ENCODE assay signal across 25 cellular contexts in the genomic region with DNA sequence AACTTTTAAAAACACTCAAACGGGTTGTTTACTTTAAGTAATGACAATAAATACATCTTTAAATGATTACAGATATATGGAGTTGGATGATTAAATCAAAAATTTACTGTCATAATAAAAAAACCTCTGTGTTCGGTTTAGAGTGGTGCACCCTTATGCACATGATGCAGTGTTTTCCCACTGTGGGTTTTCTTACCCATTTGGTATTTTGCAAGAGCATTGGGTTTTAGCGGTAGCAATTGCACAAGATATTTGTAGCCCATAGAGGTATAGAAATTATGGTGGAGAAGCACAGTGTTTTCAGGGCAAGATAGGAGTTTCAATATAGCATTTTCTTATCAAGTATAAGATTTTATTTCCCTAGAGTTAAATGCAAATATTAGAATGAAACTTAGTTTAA.
"Had no signal": no experiment of that assay in that cellular context is flagged by ENCODE, and none has a peak within 500 bp of the region (broad histone marks: within the 10 kb centered on the region; RNA-seq: fewer than 3 reads in every experiment).

No MANE protein-coding gene starts in this region.

- ATAC-seq: foreskin keratinocyte; gastroesophageal sphincter; heart left ventricle; left lung; naive thymus-derived CD8-positive, alpha-beta T cell; psoas muscle; right cardiac atrium; stimulated activated memory B cell treated with anti-CD40 and anti-IgM and Interleukin-4, amounts not matched to agents 10 μg/mL and 1 μg/mL and 100 μg/mL, for 72 hours; stimulated activated naive CD8-positive, alpha-beta T cell treated with anti-CD3 and anti-CD28 coated beads, Interleukin-15, Interleukin-2, amounts not matched to agents 100 U/mL and 50 U/mL, for 24 hours had no signal

- H3K9me3 ChIP-seq: colonic mucosa, esophagus muscularis mucosa, gastroesophageal sphincter, heart left ventricle, left lung, psoas muscle, spleen, testis, tibial artery had no signal

- H3K4me1 ChIP-seq: colonic mucosa, foreskin keratinocyte, gastroesophageal sphincter, left lung, spleen, testis, tibial artery had no signal

- H3K27ac ChIP-seq: colonic mucosa, esophagus muscularis mucosa, foreskin keratinocyte, gastroesophageal sphincter, hepatocyte, left lung, psoas muscle, skin epidermis, spleen, testis, tibial artery had no signal

- DNase-seq: colonic mucosa; effector memory CD4-positive, alpha-beta T cell; foreskin keratinocyte; heart left ventricle; kidney; left lung; mesenchymal stem cell; midbrain; naive thymus-derived CD8-positive, alpha-beta T cell; nephron progenitor cell; nucleus accumbens; posterior cingulate gyrus; psoas muscle; right cardiac atrium; spleen; stimulated activated CD4-positive, alpha-beta T cell treated with anti-CD3 and anti-CD28 coated beads, Interleukin-4, amount 100 ng/mL, for 4 hours; stimulated activated naive CD8-positive, alpha-beta T cell treated with anti-CD3 and anti-CD28 coated beads, Interleukin-15, Interleukin-2, amounts not matched to agents 100 U/mL and 50 U/mL, for 24 hours; substantia nigra; testis; tibial artery had no signal

- H3K36me3 ChIP-seq: colonic mucosa, heart left ventricle, left lung, spleen, tibial artery had no signal

- H3K4me3 ChIP-seq: colonic mucosa, esophagus muscularis mucosa, gastroesophageal sphincter, heart left ventricle, hepatocyte, left lung, psoas muscle, skin epidermis, spleen, testis, tibial artery had no signal

- H3K27me3 ChIP-seq: colonic mucosa, esophagus muscularis mucosa, foreskin keratinocyte, gastroesophageal sphincter, heart left ventricle, hepatocyte, left lung, spleen, testis, tibial artery had no signal
